ENCODE assay signal across 21 cellular contexts in genomic region chr7:148794476-148794875, GRCh38.
"Had no signal": no experiment of that assay in that cellular context is flagged by ENCODE, and none has a peak within 500 bp of the region (broad histone marks: within the 10 kb centered on the region; RNA-seq: fewer than 3 reads in every experiment).

No MANE protein-coding gene starts in this region.

- H3K27ac ChIP-seq: SJSA1 had no signal

- H3K27ac Mint-ChIP-seq: IgD-negative memory B cell had no signal

- DNase-seq: KBM-7, MV-4-11, NCI-H1048, NCI-H1105, NCI-H1417, NCI-H1436 treated with DMSO at 0.1 percent for 48 hours, NCI-H1694 treated with DMSO at 0.1 percent for 48 hours, NCI-H1930, NCI-H2081, NCI-H2107, NCI-H2227 treated with DMSO at 0.1 percent for 48 hours, NCI-H524, NCI-H69, NCI-H774, Right ventricle myocardium superior, RPMI8226, SIG-M5, SW 1271 had no signal

- H3K4me3 Mint-ChIP-seq: IgD-negative memory B cell had no signal

- H3K4me3 ChIP-seq: SJSA1, SK-N-MC had no signal

- H3K27me3 Mint-ChIP-seq: IgD-negative memory B cell had no signal

- H3K9me3 ChIP-seq: SJSA1 had no signal

- H3K4me1 ChIP-seq: SJSA1 had no signal

- H3K27me3 ChIP-seq: SJSA1 had no signal

- H3K9me3 Mint-ChIP-seq: IgD-negative memory B cell had no signal
